In the genomic region with DNA sequence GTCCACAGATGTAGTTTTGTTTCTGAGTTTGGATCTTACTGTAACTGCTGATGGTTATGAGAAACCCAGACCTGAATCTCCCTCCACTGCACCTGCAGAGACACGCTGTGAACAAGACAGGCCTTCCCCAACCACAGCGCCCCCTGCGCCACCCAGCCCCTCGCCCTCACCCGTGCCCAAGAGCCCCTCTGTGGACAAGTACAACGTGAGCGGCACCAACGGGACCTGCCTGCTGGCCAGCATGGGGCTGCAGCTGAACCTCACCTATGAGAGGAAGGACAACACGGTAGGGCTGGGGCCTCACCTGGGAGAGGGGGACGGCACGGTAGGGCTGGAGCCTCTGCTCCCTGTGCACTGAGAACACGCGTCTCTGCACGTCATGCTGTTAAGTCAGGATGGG, we compare ENCODE assay signal across 18 cellular contexts. TPM values are rescaled to one million over a fixed set of nuclear protein-coding genes. Genes with fewer than 3 reads are reported as not detected.
A peak's percentile ranks its signal among the peaks of the same experiment; 100 is the strongest.
DNase-seq lines count a peak whose midpoint lies in the region; ATAC-seq and TF ChIP-seq lines count a peak whose summit lies in the region.
"Had no signal": no experiment of that assay in that cellular context is flagged by ENCODE, and none has a peak within 500 bp of the region (broad histone marks: within the 10 kb centered on the region; RNA-seq: fewer than 3 reads in every experiment).

No MANE protein-coding gene starts in this region.

- TF ChIP-seq CTCF in IMR-90 (conservative IDR thresholded peaks at IDR 0.05; ENCODE audit: low read depth, low read length) (no peak), mucosa of descending colon (IDR thresholded peaks at IDR 0.05) (no peak), upper lobe of left lung (IDR thresholded peaks at IDR 0.05) (no peak), PC-3 (conservative IDR thresholded peaks at IDR 0.05; ENCODE audit: low read depth, low read length) (no peak)

- BruUV-seq in IMR-90 (replicated peaks; lab: Mats Ljungman, UMichigan), result no TSS peak
- BruUV-seq in PC-3 (replicated peaks; lab: Mats Ljungman, UMichigan), result no TSS peak

- H4K8ac ChIP-seq in IMR-90 (ENCODE audit: low read depth in 2 of 2, low read length in 2 of 2), result no peak overlapping the region

- no peak overlapping the region for H3K9ac ChIP-seq in IMR-90 (ENCODE audit: low read depth, low read length)
- no peak overlapping the region for H3K9ac ChIP-seq in PC-3 (ENCODE audit: low read length)
- H3K9ac ChIP-seq: BLaER1 had no signal

- intact Hi-C loops in IMR-90 (cut with micrococcal nuclease) (no loop called here), mucosa of descending colon (cut with DNase I, micrococcal nuclease) (no loop called here), sciatic nerve (cut with DNase I) (no loop called here), PC-3 (cut with micrococcal nuclease) (no loop called here)

- no peak overlapping the region for H3K4ac ChIP-seq in IMR-90 (ENCODE audit: low read depth, low read length)

- DNase-seq in H7, result peak; percentile 50
- no peak for DNase-seq in IMR-90
- no peak for DNase-seq in mucosa of descending colon
- DNase-seq in upper lobe of left lung, result no peak
- no peak for DNase-seq in sciatic nerve (ENCODE audit: low spot score)
- no peak for DNase-seq in PC-3
- DNase-seq in NCI-H2171 treated with DMSO at 0.1 percent for 48 hours (lab: John Stamatoyannopoulos, UW), result no peak
- DNase-seq: Caco-2; CD4-positive, CD25-positive, alpha-beta regulatory T cell; CD8-positive, alpha-beta T cell; DMS153; DND-41; HFFc6 had no signal

- H4K20me1 ChIP-seq in IMR-90 (ENCODE audit: insufficient read depth, low read length) (peaks cover 39% of the 10 kb centered on the region), PC-3 (ENCODE audit: low read length) (no peaks in the 10 kb centered on the region)

- H3K4me1 ChIP-seq in IMR-90 (ENCODE audit: control insufficient read depth, insufficient read depth, low read length) (no peaks in the 10 kb centered on the region), mucosa of descending colon (ENCODE audit: low read depth) (no peaks in the 10 kb centered on the region), upper lobe of left lung (no peaks in the 10 kb centered on the region), PC-3 (ENCODE audit: insufficient read depth, low read length) (no peaks in the 10 kb centered on the region)
- H3K4me1 ChIP-seq: BLaER1, Caco-2, HAP-1 had no signal

- dilution Hi-C loops in IMR-90 (cut with HindIII; ENCODE audit: low sequenced_read_pairs, unreplicated experiment), result no loop called here

- no peak overlapping the region for H3K56ac ChIP-seq in IMR-90 (ENCODE audit: extremely low read depth, insufficient read depth, low read length)

- H4K5ac ChIP-seq in IMR-90 (ENCODE audit: low read depth, low read length), result no peak overlapping the region

- CTCF ChIA-PET in IMR-90 (lab: Yijun Ruan, JAX), result no interaction called here
- CTCF ChIA-PET in PC-3 (lab: Charles Lee), result no interaction called here

- TF ChIP-seq EP300 in upper lobe of left lung (IDR thresholded peaks at IDR 0.05), result no peak

- TF ChIP-seq POLR2A in IMR-90 (IDR thresholded peaks at IDR 0.05; ENCODE audit: low read depth, low read length), result no peak
- TF ChIP-seq POLR2A in upper lobe of left lung (IDR thresholded peaks at IDR 0.05), result no peak

- H3K79me2 ChIP-seq in PC-3 (ENCODE audit: low read length), result no peaks in the 10 kb centered on the region; the same call in 1 of the 2 replicates

- no peaks in the 10 kb centered on the region for H3F3A ChIP-seq in PC-3 (ENCODE audit: low read length, unreplicated experiment)

- H3K79me1 ChIP-seq in IMR-90 (ENCODE audit: low read depth in 1 of 2, low read length in 2 of 2), result peaks cover 4 to 56% of the 10 kb centered on the region in 2 experiments

- no peak for TF ChIP-seq RAD21 in IMR-90 (IDR thresholded peaks at IDR 0.05; ENCODE audit: low read length)

- no peak overlapping the region for H4K91ac ChIP-seq in IMR-90 (ENCODE audit: insufficient read depth, low read depth, low read length)

- H3K4me2 ChIP-seq in IMR-90 (ENCODE audit: low read depth, low read length) (no peak overlapping the region), PC-3 (ENCODE audit: low read length) (no peak overlapping the region)
- H3K4me2 ChIP-seq: BLaER1, GM23338 had no signal

- no peaks in the 10 kb centered on the region; the same call in 1 of the 2 replicates for H3K9me1 ChIP-seq in IMR-90 (ENCODE audit: insufficient read depth, low read length)

- no peak overlapping the region for H2AK5ac ChIP-seq in IMR-90 (ENCODE audit: low read depth, low read length)

- no peak overlapping the region for H3K23ac ChIP-seq in IMR-90 (ENCODE audit: low read depth, low read length)

- H3K9me3 ChIP-seq in IMR-90 (ENCODE audit: control insufficient read depth, insufficient read depth, low read length), result no peaks in the 10 kb centered on the region
- H3K9me3 ChIP-seq in mucosa of descending colon, result no peaks in the 10 kb centered on the region
- no peaks in the 10 kb centered on the region for H3K9me3 ChIP-seq in upper lobe of left lung
- H3K9me3 ChIP-seq in PC-3 (ENCODE audit: low read length), result no peaks in the 10 kb centered on the region
- H3K9me3 ChIP-seq: BLaER1, Caco-2, HAP-1 had no signal

- H2BK15ac ChIP-seq in IMR-90 (ENCODE audit: low read depth, low read length), result no peak overlapping the region

- H2BK20ac ChIP-seq in IMR-90 (ENCODE audit: low read depth, low read length), result no peak overlapping the region

- H3K9me2 ChIP-seq in PC-3 (replicated peaks; ENCODE audit: low read length), result no peaks in the 10 kb centered on the region

- POLR2A ChIA-PET in IMR-90 (lab: Charles Lee; ENCODE audit: unreplicated experiment) (no interaction called here), PC-3 (lab: Charles Lee; ENCODE audit: unreplicated experiment) (no interaction called here)

- no peak overlapping the region for H3K18ac ChIP-seq in IMR-90 (ENCODE audit: low read depth, low read length)

- H3K36me3 ChIP-seq in H7 (replicated peaks; ENCODE audit: control insufficient read depth, insufficient read depth, low read length) (peaks cover 9% of the 10 kb centered on the region), IMR-90 (ENCODE audit: control insufficient read depth, insufficient read depth, low read length) (peaks cover 54% of the 10 kb centered on the region), mucosa of descending colon (ENCODE audit: low read depth) (peaks cover 7% of the 10 kb centered on the region), upper lobe of left lung (peaks cover 33 to 84% (median 75%) of the 10 kb centered on the region in 4 donors), PC-3 (ENCODE audit: low read depth, low read length) (peaks cover 6% of the 10 kb centered on the region; the same call in 1 of the 2 replicates)

- in situ Hi-C loops in IMR-90 (cut with MboI; ENCODE audit: low sequenced_read_pairs), result no loop called here

- no peaks in the 10 kb centered on the region for H3K27me3 ChIP-seq in H7 (ENCODE audit: control insufficient read depth, insufficient read depth, low read length)
- H3K27me3 ChIP-seq in IMR-90 (ENCODE audit: control insufficient read depth, insufficient read depth, low read length), result no peaks in the 10 kb centered on the region
- no peaks in the 10 kb centered on the region for H3K27me3 ChIP-seq in upper lobe of left lung
- H3K27me3 ChIP-seq in PC-3 (ENCODE audit: low read length), result no peaks in the 10 kb centered on the region
- H3K27me3 ChIP-seq: BLaER1 had no signal

- H2BK5ac ChIP-seq in IMR-90 (ENCODE audit: low read depth, low read length, poor library complexity, severe bottlenecking), result no peak overlapping the region

- no peak overlapping the region for H3K14ac ChIP-seq in IMR-90 (replicated peaks; ENCODE audit: low read depth, low read length)

- no peak overlapping the region for H2BK120ac ChIP-seq in IMR-90 (ENCODE audit: low read depth, low read length)

- H3K27ac ChIP-seq in IMR-90 (ENCODE audit: insufficient read depth, low read length) (no peak overlapping the region), upper lobe of left lung (no peak overlapping the region), PC-3 (ENCODE audit: low read length) (no peak overlapping the region)
- H3K27ac ChIP-seq: BLaER1, C4-2B had no signal

- H3K4me3 ChIP-seq in H7 (ENCODE audit: insufficient read depth, low read depth, low read length) (no peak overlapping the region), IMR-90 (ENCODE audit: insufficient read depth, low read depth, low read length) (no peak overlapping the region), mucosa of descending colon (no peak overlapping the region), upper lobe of left lung (no peak overlapping the region), PC-3 (ENCODE audit: low read length) (no peak overlapping the region)
- H3K4me3 ChIP-seq: BLaER1, GM23338, HAP-1 had no signal

- peak overlapping the region; percentile 29 for H2AFZ ChIP-seq in IMR-90 (replicated peaks; ENCODE audit: low read length, poor library complexity)
- H2AFZ ChIP-seq in PC-3 (ENCODE audit: low read length), result no peak overlapping the region
- H2AFZ ChIP-seq: GM23338 had no signal

- H2AK9ac ChIP-seq in IMR-90 (replicated peaks; ENCODE audit: low read depth, low read length, poor library complexity), result no peak overlapping the region

- 96% methylated on average over 11 of the region's 14 CpGs; no CpG with 5 or more reads in 1 of the 2 experiments for WGBS in IMR-90 (ENCODE audit: extremely low coverage in 2 of 2, insufficient read length in 1 of 2), 2 experiments
- WGBS in upper lobe of left lung, 2 donors, result 94 to 96% methylated on average over 14 of the region's 14 CpGs

- ATAC-seq in IMR-90 (ENCODE audit: low read depth), result no peak
- ATAC-seq in mucosa of descending colon, result peak; percentile 10
- ATAC-seq in upper lobe of left lung (ENCODE audit: low FRiP score in 2 of 2), result peak; percentile 18 to 28
- ATAC-seq in sciatic nerve, result no peak
- ATAC-seq in PC-3, result no peak
- ATAC-seq: CD8-positive, alpha-beta T cell; GM23338 had no signal

RNA-seq across cellular contexts. Expression of gene LAMP1, which starts 22.3 kb away (rescaled TPM):
- total RNA-seq in H7 (2014; rRNA removed; shearing (Covaris generic)), result 98.8 and 106 TPM in 2 replicates
- 58.3 and 60.6 TPM in 2 replicates for total RNA-seq in IMR-90 (2012; rRNA removed)
- 229 and 235 TPM in 2 replicates for polyA plus RNA-seq in IMR-90 (2012; rRNA removed)
- polyA plus RNA-seq in IMR-90 (2012; cell fraction: cytosol; rRNA removed), result 138 and 235 TPM in 2 replicates
- polyA plus RNA-seq in IMR-90 (2012; cell fraction: nucleus; rRNA removed; ENCODE audit: low replicate concordance), result 132 and 172 TPM in 2 replicates
- 100 to 1,000 TPM; 182 to 207 (median 205) TPM for total RNA-seq in mucosa of descending colon
- 100 to 1,000 TPM in 5 of 6 donors, 10 to 100 TPM in 1; 80.7 to 394 (median 236) TPM for total RNA-seq in upper lobe of left lung
- 183 TPM for total RNA-seq in sciatic nerve
- 110 and 111 TPM in 2 replicates for total RNA-seq in PC-3 (2014; rRNA removed)

RNA-seq across cellular contexts. Expression of gene GRTP1, which starts 44.6 kb away (rescaled TPM):
- total RNA-seq in H7 (2014; rRNA removed; shearing (Covaris generic)), result 36.5 and 55.9 TPM in 2 replicates
- total RNA-seq in IMR-90 (2012; rRNA removed) (0.83 and 0.90 TPM in 2 replicates), mucosa of descending colon (10 to 100 TPM; 31.6 to 64.8 (median 43.3) TPM), upper lobe of left lung (10 to 100 TPM in 1 of 6 donors, 1 to 10 TPM in 5; 3.6 to 16.8 (median 5.0) TPM), sciatic nerve (6.3 TPM), PC-3 (2014; rRNA removed) (7.4 and 13.2 TPM in 2 replicates)
- 1.4 and 1.7 TPM in 2 replicates for polyA plus RNA-seq in IMR-90 (2012; rRNA removed)
- polyA plus RNA-seq in IMR-90 (2012; cell fraction: cytosol; rRNA removed), result 1.8 TPM in 2 replicates
- 3.1 and 3.7 TPM in 2 replicates for polyA plus RNA-seq in IMR-90 (2012; cell fraction: nucleus; rRNA removed; ENCODE audit: low replicate concordance)
- total RNA-seq: B cell; CD4-positive, CD25-positive, alpha-beta regulatory T cell; CD8-positive, alpha-beta T cell had no signal

Comparison
In these comparisons a context has a peak if more than half of its experiments do, and no peak if none do; other contexts are left out.
1. ATAC-seq: peak in mucosa of descending colon (single experiment) and upper lobe of left lung (2 of 2); none in IMR-90 (single experiment), sciatic nerve (single experiment) and PC-3 (single experiment).